Comparison of ENCODE assay signal across 24 cellular contexts in genomic region chr10:30765022-30765610, GRCh38.
"Had no signal": no experiment of that assay in that cellular context is flagged by ENCODE, and none has a peak within 500 bp of the region (broad histone marks: within the 10 kb centered on the region; RNA-seq: fewer than 3 reads in every experiment).

No MANE protein-coding gene starts in this region.

- FAIRE-seq: colon, kidney had no signal

- ATAC-seq: activated CD4-positive, CD25-positive, alpha-beta regulatory T cell treated with anti-CD3 and anti-CD28 coated beads, Interleukin-2, amount 50 U/mL, for 24 hours; activated CD8-positive, alpha-beta T cell treated with anti-CD3 and anti-CD28 coated beads for 36 hours; activated naive CD4-positive, alpha-beta T cell treated with anti-CD3 and anti-CD28 coated beads, Interleukin-2, amount 50 U/mL, for 72 hours; activated T-helper 17 cell treated with anti-CD3 and anti-CD28 coated beads, Interleukin-2, amount 50 U/mL, for 72 hours; heart left ventricle; left lobe of liver; stimulated activated naive CD8-positive, alpha-beta T cell treated with anti-CD3 and anti-CD28 coated beads, Interleukin-15, Interleukin-2, amounts not matched to agents 100 U/mL and 50 U/mL, for 24 hours; T-cell had no signal

- H3K4me3 ChIP-seq: ascending aorta, breast epithelium, dorsolateral prefrontal cortex, esophagus muscularis mucosa, heart left ventricle, lung, tibial artery had no signal

- H3K4me1 ChIP-seq: ascending aorta, breast epithelium, esophagus muscularis mucosa, heart left ventricle, tibial artery had no signal

- DNase-seq: activated CD4-positive, alpha-beta T cell treated with anti-CD3 and anti-CD28 coated beads, Interleukin-2, amount 10 ng/mL, durations not matched to agents 24 days and 14 days; activated CD8-positive, alpha-beta T cell treated with anti-CD3 and anti-CD28 coated beads for 36 hours; dorsolateral prefrontal cortex; heart left ventricle; kidney; nucleus accumbens; stimulated activated CD4-positive, alpha-beta T cell treated with anti-CD3 and anti-CD28 coated beads, Interleukin-4, amount 100 ng/mL, for 24 hours; stimulated activated naive CD8-positive, alpha-beta T cell treated with anti-CD3 and anti-CD28 coated beads, Interleukin-15, Interleukin-2, amounts not matched to agents 100 U/mL and 50 U/mL, for 24 hours; T-cell; tibial artery had no signal

- H3K9me3 Mint-ChIP-seq: activated T-helper 17 cell treated with anti-CD3 and anti-CD28 coated beads, Interleukin-2, amount 50 U/mL, for 72 hours; central memory CD8-positive, alpha-beta T cell; natural killer cell treated with Interleukin-12 subunit alpha and Interleukin-12 subunit beta and Interleukin-15 and Interleukin-18, amount 100 ng/mL, for 72 hours had no signal

- H3K4me3 Mint-ChIP-seq: activated CD4-positive, alpha-beta T cell treated with anti-CD3 and anti-CD28 coated beads, Interleukin-2, amount 10 ng/mL, durations not matched to agents 24 days and 14 days; activated CD8-positive, alpha-beta T cell treated with anti-CD3 and anti-CD28 coated beads for 36 hours; activated T-helper 17 cell treated with anti-CD3 and anti-CD28 coated beads, Interleukin-2, amount 50 U/mL, for 72 hours; central memory CD8-positive, alpha-beta T cell; mesothelial cell of epicardium; natural killer cell treated with Interleukin-12 subunit alpha and Interleukin-12 subunit beta and Interleukin-15 and Interleukin-18, amount 100 ng/mL, for 72 hours; T-cell; T-helper 2 cell treated with Interferon-gamma antibody and Interleukin-4, amounts not matched to agents 5 μg/mL and 100 μg/mL, for 36 hours had no signal

- H3K27ac ChIP-seq: ascending aorta, breast epithelium, dorsolateral prefrontal cortex, esophagus muscularis mucosa, tibial artery, VCaP had no signal

- H3K36me3 Mint-ChIP-seq: mesothelial cell of epicardium, T-cell had no signal

- H3K27me3 Mint-ChIP-seq: activated CD8-positive, alpha-beta T cell treated with anti-CD3 and anti-CD28 coated beads for 36 hours; central memory CD8-positive, alpha-beta T cell; natural killer cell treated with Interleukin-12 subunit alpha and Interleukin-12 subunit beta and Interleukin-15 and Interleukin-18, amount 100 ng/mL, for 72 hours; T-cell had no signal

- H3K27me3 ChIP-seq: ascending aorta, breast epithelium, dorsolateral prefrontal cortex, esophagus muscularis mucosa, heart left ventricle, tibial artery had no signal

- H3K36me3 ChIP-seq: ascending aorta, breast epithelium, esophagus muscularis mucosa, heart left ventricle had no signal

- H3K27ac Mint-ChIP-seq: activated CD4-positive, alpha-beta T cell treated with anti-CD3 and anti-CD28 coated beads, Interleukin-2, amount 10 ng/mL, durations not matched to agents 24 days and 14 days; activated CD8-positive, alpha-beta T cell treated with anti-CD3 and anti-CD28 coated beads for 36 hours; activated naive CD4-positive, alpha-beta T cell treated with anti-CD3 and anti-CD28 coated beads, Interleukin-2, amount 50 U/mL, for 72 hours; activated T-helper 17 cell treated with anti-CD3 and anti-CD28 coated beads, Interleukin-2, amount 50 U/mL, for 72 hours; mesothelial cell of epicardium; natural killer cell treated with Interleukin-12 subunit alpha and Interleukin-12 subunit beta and Interleukin-15 and Interleukin-18, amount 100 ng/mL, for 72 hours; T-cell; T-helper 2 cell treated with Interferon-gamma antibody and Interleukin-4, amounts not matched to agents 5 μg/mL and 100 μg/mL, for 36 hours had no signal

- H3K4me1 Mint-ChIP-seq: activated T-helper 17 cell treated with anti-CD3 and anti-CD28 coated beads, Interleukin-2, amount 50 U/mL, for 72 hours; central memory CD8-positive, alpha-beta T cell; mesothelial cell of epicardium; T-cell had no signal
